8 cellular contexts compared by ENCODE assay signal in genomic region chr22:38218661-38219331, GRCh38. TPM values are rescaled to one million over a fixed set of nuclear protein-coding genes. Genes with fewer than 3 reads are reported as not detected.
DNase-seq lines count a peak whose midpoint lies in the region; ATAC-seq and TF ChIP-seq lines count a peak whose summit lies in the region.

No MANE protein-coding gene starts in this region.

- CTCF ChIA-PET in T-cell (lab: Charles Lee): interaction anchor here (0.6 kb wide), 2 partner anchors 107 to 1826 kb away, joined by 3 to 4 read pairs; no protein-coding TSS in a partner anchor

- no peak overlapping the region for H3K4me3 ChIP-seq in endodermal cell (ENCODE audit: low read length)
- no peak overlapping the region for H3K4me3 ChIP-seq in mucosa of rectum (ENCODE audit: low read length in 2 of 2)
- no peak overlapping the region for H3K4me3 ChIP-seq in thyroid gland (replicated peaks in 1 of 3)

- H3K9me3 Mint-ChIP-seq in T-cell: no peaks in the 10 kb centered on the region
- no peaks in the 10 kb centered on the region for H3K9me3 Mint-ChIP-seq in endodermal cell

- peak in 1 of 2 donors; percentile 21 for TF ChIP-seq POLR2A in thyroid gland (IDR thresholded peaks at IDR 0.05)

- POLR2A ChIA-PET in T-cell (lab: Charles Lee): interaction anchor here (0.6 kb wide), 2 partner anchors 13 to 237 kb away, joined by 3 to 4 read pairs; no protein-coding TSS in a partner anchor

- H3K27me3 ChIP-seq in endodermal cell (ENCODE audit: control insufficient read depth, insufficient read depth, low read length, poor library complexity, severe bottlenecking) (no peaks in the 10 kb centered on the region), mucosa of rectum (ENCODE audit: control insufficient read depth in 2 of 2, insufficient read depth in 2 of 2, low read length in 2 of 2) (no peaks in the 10 kb centered on the region), thyroid gland (no peaks in the 10 kb centered on the region)

- WGBS in endodermal cell (ENCODE audit: insufficient coverage in 1 of 2, insufficient read length in 1 of 2), 2 experiments: 57 to 71% methylated on average over 10 to 19 of the region's 19 CpGs
- 22 to 40% methylated on average over 11 to 17 of the region's 19 CpGs for WGBS in thyroid gland, 2 donors

- ATAC-seq in T-cell (replicated peaks in 1 of 4) (peak in 1 of 4 experiments; percentile 16), GM19351 (IDR thresholded peaks at IDR 0.05; ENCODE audit: unreplicated experiment) (no peak)

- intact Hi-C loops in thyroid gland (cut with DNase I): no loop called here

- DNase-seq in GM04503 (ENCODE audit: low read depth): peak; percentile 63
- DNase-seq in T-cell: peak in 21 of 34 experiments; percentile 9 to 47 (median 30)
- DNase-seq in endodermal cell: peak; percentile 91
- DNase-seq in thyroid gland: peak; percentile 70 to 76
- DNase-seq in activated CD8-positive, alpha-beta memory T cell treated with anti-CD3 and anti-CD28 coated beads, Interleukin-2, amount 50 U/mL, for 48 hours: no peak
- DNase-seq in OCI-M1 (lab: John Stamatoyannopoulos, UW): no peak

- peak overlapping the region in 1 of 3 donors; percentile 31 for H3K4me3 Mint-ChIP-seq in T-cell
- H3K4me3 Mint-ChIP-seq in endodermal cell: no peak overlapping the region

- H3K36me3 Mint-ChIP-seq in T-cell: peaks cover 8% of the 10 kb centered on the region
- H3K36me3 Mint-ChIP-seq in endodermal cell (ENCODE audit: low read depth): peaks cover 20% of the 10 kb centered on the region

- H3K27me3 Mint-ChIP-seq in T-cell (no peaks in the 10 kb centered on the region), endodermal cell (ENCODE audit: insufficient read depth) (peaks cover 12% of the 10 kb centered on the region)

- H3K9me3 ChIP-seq in endodermal cell (ENCODE audit: control insufficient read depth, low read length) (no peaks in the 10 kb centered on the region), mucosa of rectum (ENCODE audit: control insufficient read depth in 2 of 2, low read length in 2 of 2) (no peaks in the 10 kb centered on the region), thyroid gland (no peaks in the 10 kb centered on the region)

- peaks cover 15 to 32% (median 28%) of the 10 kb centered on the region in 3 donors for H3K4me1 Mint-ChIP-seq in T-cell
- H3K4me1 Mint-ChIP-seq in endodermal cell: peaks cover 16% of the 10 kb centered on the region

- TF ChIP-seq CTCF in endodermal cell (conservative IDR thresholded peaks at IDR 0.05) (no peak), thyroid gland (IDR thresholded peaks at IDR 0.05) (no peak)

- H3K27ac Mint-ChIP-seq in T-cell: peak overlapping the region; percentile 79 to 83
- peak overlapping the region; percentile 91 for H3K27ac Mint-ChIP-seq in endodermal cell

- H3K36me3 ChIP-seq in endodermal cell (ENCODE audit: control insufficient read depth, insufficient read depth, low read length): peaks cover 4% of the 10 kb centered on the region
- H3K36me3 ChIP-seq in mucosa of rectum (ENCODE audit: control insufficient read depth in 2 of 2, insufficient read depth in 2 of 2, low read length in 2 of 2): peaks cover 0 to 19% of the 10 kb centered on the region in 2 donors
- peaks cover 10 to 11% of the 10 kb centered on the region in 2 donors for H3K36me3 ChIP-seq in thyroid gland

- H3K9ac ChIP-seq in endodermal cell (ENCODE audit: extremely low read depth, low read length, poor library complexity, severe bottlenecking): peak overlapping the region; percentile 25
- peak overlapping the region; percentile 32 to 58 for H3K9ac ChIP-seq in mucosa of rectum (ENCODE audit: low read depth in 1 of 2, low read length in 2 of 2)

- H3K27ac ChIP-seq in endodermal cell (ENCODE audit: low read depth, low read length) (peak overlapping the region; percentile 4), mucosa of rectum (ENCODE audit: low read depth in 2 of 2, low read length in 2 of 2) (peak overlapping the region; percentile 68 to 69), thyroid gland (peak overlapping the region; percentile 81 to 91 (median 86))

- H3K4me1 ChIP-seq in endodermal cell (ENCODE audit: control insufficient read depth, insufficient read depth, low read length) (peaks cover 9% of the 10 kb centered on the region), mucosa of rectum (ENCODE audit: control insufficient read depth in 2 of 2, insufficient read depth in 2 of 2, low read length in 2 of 2) (peaks cover 26 to 34% of the 10 kb centered on the region in 2 donors), thyroid gland (peaks cover 11 to 42% of the 10 kb centered on the region in 2 donors)

RNA-seq across cellular contexts. Expression of gene MAFF, which starts 17.0 kb away (rescaled TPM):
- total RNA-seq in T-cell (10 to 100 TPM in 2 of 5 donors, 1 to 10 TPM in 3; 6.5 to 49.9 (median 9.6) TPM), endodermal cell (1 to 10 TPM; 4.7 to 5.5 TPM), thyroid gland (100 to 1,000 TPM in 1 of 4 donors, 10 to 100 TPM in 3; 13.1 to 111 (median 24.6) TPM)
- polyA plus RNA-seq in endodermal cell (2013, experiment 1 of 2): 6.1 TPM
- 5.5 TPM for polyA plus RNA-seq in endodermal cell (2013, experiment 2 of 2)

RNA-seq across cellular contexts. Expression of gene PLA2G6, which starts 37.2 kb away (rescaled TPM):
- total RNA-seq in T-cell (100 to 1,000 TPM in 4 of 5 donors, 10 to 100 TPM in 1; 93.6 to 197 (median 162) TPM), endodermal cell (10 to 100 TPM; 60.6 to 60.7 TPM), thyroid gland (100 to 1,000 TPM; 106 to 122 (median 112) TPM)
- polyA plus RNA-seq in endodermal cell (2013, experiment 1 of 2): 31.7 TPM
- polyA plus RNA-seq in endodermal cell (2013, experiment 2 of 2): 25.3 TPM

RNA-seq across cellular contexts. Expression of gene TMEM184B, which starts 54.0 kb away (rescaled TPM):
- total RNA-seq in T-cell (10 to 100 TPM; 30.8 to 41.3 (median 35.8) TPM), endodermal cell (10 to 100 TPM; 55.4 to 57.6 TPM), thyroid gland (10 to 100 TPM; 42.9 to 92.2 (median 74.5) TPM)
- polyA plus RNA-seq in endodermal cell (2013, experiment 1 of 2): 56.1 TPM
- 47.2 TPM for polyA plus RNA-seq in endodermal cell (2013, experiment 2 of 2)

Comparison
In these comparisons a context has a peak if more than half of its experiments do, and no peak if none do; other contexts are left out.
1. DNase-seq: peak in GM04503 (single experiment), T-cell (21 of 34), endodermal cell (single experiment) and thyroid gland (2 of 2); none in activated CD8-positive, alpha-beta memory T cell treated with anti-CD3 and anti-CD28 coated beads, Interleukin-2, amount 50 U/mL, for 48 hours (single experiment) and OCI-M1 (single experiment).
2. H3K27ac ChIP-seq: peak in every context shown above with its lines; median percentile 86 in thyroid gland; 68 in mucosa of rectum; 4 in endodermal cell.